ENCODE assay signal across 10 cellular contexts in the genomic region with DNA sequence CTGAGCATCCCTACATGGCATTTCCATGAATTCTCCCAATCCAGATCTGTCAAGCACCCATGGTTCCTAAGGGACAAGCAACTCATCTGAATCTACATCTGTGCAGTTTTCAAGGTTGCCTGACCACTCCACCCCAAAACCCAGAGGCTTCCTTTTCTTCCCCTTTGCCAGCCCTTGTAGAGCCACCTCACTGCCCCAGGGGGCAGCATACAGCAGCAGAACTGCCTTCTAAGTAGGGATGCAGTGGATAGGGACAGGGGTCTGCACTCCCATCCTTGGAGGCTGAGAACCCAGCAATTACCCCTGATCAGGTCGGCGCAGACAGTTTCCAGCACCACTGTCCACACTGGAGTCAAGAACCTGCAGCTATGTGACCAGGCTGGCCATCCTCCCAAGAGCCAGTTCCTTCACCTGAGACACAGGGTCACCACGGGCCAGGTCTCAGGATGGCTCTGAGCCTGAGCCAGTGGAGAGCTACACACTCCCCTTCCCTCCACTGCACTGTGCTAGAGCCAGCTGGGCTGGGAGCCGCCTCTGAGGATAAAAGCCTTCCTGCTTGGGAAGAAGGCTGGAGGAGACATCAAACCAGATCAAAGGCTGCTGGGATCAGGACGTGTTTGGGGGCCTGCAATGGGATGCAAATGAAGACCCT.
DNase-seq lines count a peak whose midpoint lies in the region; ATAC-seq and TF ChIP-seq lines count a peak whose summit lies in the region.
"Had no signal": no experiment of that assay in that cellular context is flagged by ENCODE, and none has a peak within 500 bp of the region (broad histone marks: within the 10 kb centered on the region; RNA-seq: fewer than 3 reads in every experiment).

No MANE protein-coding gene starts in this region.

- no peak for ATAC-seq in HG02852 (IDR thresholded peaks at IDR 0.05; ENCODE audit: unreplicated experiment)
- no peak for ATAC-seq in CD4-positive, alpha-beta T cell (ENCODE audit: poor library complexity)

- no peaks in the 10 kb centered on the region for H3K9me3 ChIP-seq in Karpas-422 (ENCODE audit: low read length)
- H3K9me3 ChIP-seq in CD4-positive, alpha-beta T cell (ENCODE audit: control insufficient read depth, low read length): no peaks in the 10 kb centered on the region
- H3K9me3 ChIP-seq: adrenal gland had no signal

- POLR2A ChIA-PET in CD4-positive, alpha-beta T cell (lab: Charles Lee): no interaction called here

- in situ Hi-C loops in brain microvascular endothelial cell (cut with HindIII; ENCODE audit: low pct_ligation_motif_present, low sequenced_read_pairs): no loop called here

- no peak overlapping the region for H3K4me2 ChIP-seq in Karpas-422 (ENCODE audit: low read depth, low read length, poor library complexity, severe bottlenecking)

- H3K36me3 ChIP-seq in Karpas-422 (ENCODE audit: insufficient read depth, low read length) (no peaks in the 10 kb centered on the region), brain microvascular endothelial cell (replicated peaks) (no peaks in the 10 kb centered on the region)
- H3K36me3 ChIP-seq: adrenal gland had no signal

- no peaks in the 10 kb centered on the region for H3K4me1 ChIP-seq in Karpas-422 (ENCODE audit: low read length)
- H3K4me1 ChIP-seq: adrenal gland had no signal

- no peaks in the 10 kb centered on the region for H3K36me3 Mint-ChIP-seq in nephron progenitor cell (ENCODE audit: low read depth)
- H3K36me3 Mint-ChIP-seq in CD4-positive, alpha-beta T cell (ENCODE audit: low read depth): no peaks in the 10 kb centered on the region

- DNase-seq in GM10266 (ENCODE audit: extremely low spot score): no peak
- peak; percentile 58 for DNase-seq in Karpas-422
- DNase-seq in brain microvascular endothelial cell: no peak
- DNase-seq in nephron progenitor cell: peak; percentile 21
- no peak for DNase-seq in CD4-positive, alpha-beta T cell
- DNase-seq in NCI-H2171 treated with DMSO at 0.1 percent for 48 hours (lab: John Stamatoyannopoulos, UW): no peak
- DNase-seq: activated CD4-positive, alpha-beta T cell treated with anti-CD3 and anti-CD28 coated beads for 48 hours; adrenal gland; NCI-H1048 had no signal

- CTCF ChIA-PET in CD4-positive, alpha-beta T cell (lab: Charles Lee): no interaction called here

- no peak overlapping the region for H3K9ac ChIP-seq in Karpas-422 (ENCODE audit: low read length)

- TF ChIP-seq CTCF in GM10266 (IDR thresholded peaks at IDR 0.05; ENCODE audit: control insufficient read depth, insufficient read depth, low read depth, missing control alignments): peak; percentile 24
- TF ChIP-seq CTCF in brain microvascular endothelial cell (IDR thresholded peaks at IDR 0.05; ENCODE audit: low read depth, low read length, missing control alignments): peak; percentile 60
- peak; percentile 47 for TF ChIP-seq CTCF in nephron progenitor cell (IDR thresholded peaks at IDR 0.05)
- TF ChIP-seq CTCF in CD4-positive, alpha-beta T cell (IDR thresholded peaks at IDR 0.05): no peak

- H3K27me3 ChIP-seq in Karpas-422 (ENCODE audit: low read length): no peaks in the 10 kb centered on the region
- H3K27me3 ChIP-seq in brain microvascular endothelial cell (replicated peaks): no peaks in the 10 kb centered on the region
- no peaks in the 10 kb centered on the region for H3K27me3 ChIP-seq in CD4-positive, alpha-beta T cell (ENCODE audit: control insufficient read depth, insufficient read depth, low read length)
- H3K27me3 ChIP-seq: adrenal gland had no signal

- peaks cover 31% of the 10 kb centered on the region for H3K4me1 Mint-ChIP-seq in nephron progenitor cell
- H3K4me1 Mint-ChIP-seq in CD4-positive, alpha-beta T cell (ENCODE audit: low read depth): no peaks in the 10 kb centered on the region

- H3K4me3 Mint-ChIP-seq in nephron progenitor cell: no peak overlapping the region
- H3K4me3 Mint-ChIP-seq in CD4-positive, alpha-beta T cell: no peak overlapping the region

- H3K27me3 Mint-ChIP-seq in nephron progenitor cell (ENCODE audit: low read depth, poor library complexity): no peaks in the 10 kb centered on the region
- H3K27me3 Mint-ChIP-seq in CD4-positive, alpha-beta T cell: peaks cover 20% of the 10 kb centered on the region

- H3K9me2 ChIP-seq in Karpas-422 (replicated peaks; ENCODE audit: insufficient read depth, low read length): no peaks in the 10 kb centered on the region

- no peak overlapping the region for H3K4me3 ChIP-seq in Karpas-422 (ENCODE audit: low read length)
- H3K4me3 ChIP-seq in brain microvascular endothelial cell (ENCODE audit: low read depth, low read length): no peak overlapping the region
- H3K4me3 ChIP-seq: adrenal gland had no signal

- no peak overlapping the region for H2AFZ ChIP-seq in Karpas-422 (ENCODE audit: low read length)

- no peak overlapping the region for H3K27ac Mint-ChIP-seq in nephron progenitor cell
- no peak overlapping the region for H3K27ac Mint-ChIP-seq in CD4-positive, alpha-beta T cell

- no peaks in the 10 kb centered on the region for H3K9me3 Mint-ChIP-seq in nephron progenitor cell
- H3K9me3 Mint-ChIP-seq in CD4-positive, alpha-beta T cell: no peaks in the 10 kb centered on the region

- no peaks in the 10 kb centered on the region for H4K20me1 ChIP-seq in Karpas-422 (ENCODE audit: insufficient read depth, low read depth, low read length)

- intact Hi-C loops in CD4-positive, alpha-beta T cell (cut with DNase I, micrococcal nuclease): no loop called here

- no peaks in the 10 kb centered on the region for H3K79me2 ChIP-seq in Karpas-422 (ENCODE audit: low read length)

- H3K27ac ChIP-seq in Karpas-422 (ENCODE audit: low read length): no peak overlapping the region
- H3K27ac ChIP-seq in brain microvascular endothelial cell: no peak overlapping the region
- H3K27ac ChIP-seq in CD4-positive, alpha-beta T cell (ENCODE audit: low read depth, low read length): no peak overlapping the region
- H3K27ac ChIP-seq: adrenal gland had no signal

Comparison
In these comparisons a context has a peak if more than half of its experiments do, and no peak if none do; other contexts are left out.
1. DNase-seq: peak in Karpas-422 (single experiment) and nephron progenitor cell (single experiment); none in GM10266 (single experiment), brain microvascular endothelial cell (single experiment), CD4-positive, alpha-beta T cell (0 of 10) and NCI-H2171 treated with DMSO at 0.1 percent for 48 hours (single experiment).